1 cellular context compared by ENCODE assay signal in the genomic region with DNA sequence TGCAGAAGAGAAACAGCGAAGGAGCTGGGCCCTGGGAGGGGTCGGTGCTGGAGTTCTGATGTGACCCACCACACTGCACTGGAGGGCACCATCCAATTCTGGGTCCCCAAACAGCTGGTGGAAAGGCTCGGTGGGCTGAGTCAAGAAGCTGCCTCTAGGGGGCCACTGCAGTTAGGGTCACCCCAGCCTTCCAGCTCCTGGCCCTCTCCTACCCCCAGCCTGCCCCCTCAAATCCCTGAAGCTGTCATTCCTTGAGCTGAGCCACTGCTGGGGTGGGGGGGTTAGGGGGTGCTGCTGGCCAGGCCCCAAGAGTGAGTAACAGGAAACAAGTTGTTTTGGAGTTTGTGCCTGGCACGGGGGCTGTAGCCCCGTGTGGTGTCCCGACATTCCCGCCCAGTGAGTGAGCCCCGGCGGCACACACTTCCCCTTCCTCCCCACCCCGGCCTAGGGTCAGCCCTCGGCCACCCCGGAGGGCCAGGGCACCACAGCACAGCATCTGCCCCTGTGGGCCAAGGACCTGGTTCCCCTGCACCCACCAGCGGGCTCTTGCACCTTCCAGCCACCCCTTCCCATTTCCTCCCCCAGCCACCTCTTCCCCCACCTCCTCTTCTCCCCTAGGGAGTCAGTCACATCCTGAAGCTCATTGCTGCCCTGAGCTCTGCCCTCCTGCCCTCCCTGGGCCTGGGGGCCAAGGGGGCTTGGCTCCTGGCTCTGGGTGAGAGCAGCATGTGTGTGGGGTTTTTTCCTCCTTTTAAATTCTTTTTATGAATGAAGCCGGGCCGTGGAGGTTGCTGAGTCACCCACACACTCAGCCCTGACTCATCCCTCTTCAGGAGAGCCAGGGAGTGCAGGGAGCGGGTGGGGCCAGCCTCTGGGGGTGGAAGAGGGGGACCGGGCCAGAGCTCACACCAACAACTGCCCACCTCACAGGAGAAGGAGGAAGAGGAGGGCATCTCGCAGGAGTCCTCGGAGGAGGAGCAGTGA.
TF ChIP-seq lines count a peak whose summit lies in the region.

No MANE protein-coding gene starts in this region.

TF ChIP-seq in K562, 482 proteins besides CTCF, POLR2A, EP300 and RAD21 (continued from another document and continues in another):
- TF ChIP-seq, protein P1, sequence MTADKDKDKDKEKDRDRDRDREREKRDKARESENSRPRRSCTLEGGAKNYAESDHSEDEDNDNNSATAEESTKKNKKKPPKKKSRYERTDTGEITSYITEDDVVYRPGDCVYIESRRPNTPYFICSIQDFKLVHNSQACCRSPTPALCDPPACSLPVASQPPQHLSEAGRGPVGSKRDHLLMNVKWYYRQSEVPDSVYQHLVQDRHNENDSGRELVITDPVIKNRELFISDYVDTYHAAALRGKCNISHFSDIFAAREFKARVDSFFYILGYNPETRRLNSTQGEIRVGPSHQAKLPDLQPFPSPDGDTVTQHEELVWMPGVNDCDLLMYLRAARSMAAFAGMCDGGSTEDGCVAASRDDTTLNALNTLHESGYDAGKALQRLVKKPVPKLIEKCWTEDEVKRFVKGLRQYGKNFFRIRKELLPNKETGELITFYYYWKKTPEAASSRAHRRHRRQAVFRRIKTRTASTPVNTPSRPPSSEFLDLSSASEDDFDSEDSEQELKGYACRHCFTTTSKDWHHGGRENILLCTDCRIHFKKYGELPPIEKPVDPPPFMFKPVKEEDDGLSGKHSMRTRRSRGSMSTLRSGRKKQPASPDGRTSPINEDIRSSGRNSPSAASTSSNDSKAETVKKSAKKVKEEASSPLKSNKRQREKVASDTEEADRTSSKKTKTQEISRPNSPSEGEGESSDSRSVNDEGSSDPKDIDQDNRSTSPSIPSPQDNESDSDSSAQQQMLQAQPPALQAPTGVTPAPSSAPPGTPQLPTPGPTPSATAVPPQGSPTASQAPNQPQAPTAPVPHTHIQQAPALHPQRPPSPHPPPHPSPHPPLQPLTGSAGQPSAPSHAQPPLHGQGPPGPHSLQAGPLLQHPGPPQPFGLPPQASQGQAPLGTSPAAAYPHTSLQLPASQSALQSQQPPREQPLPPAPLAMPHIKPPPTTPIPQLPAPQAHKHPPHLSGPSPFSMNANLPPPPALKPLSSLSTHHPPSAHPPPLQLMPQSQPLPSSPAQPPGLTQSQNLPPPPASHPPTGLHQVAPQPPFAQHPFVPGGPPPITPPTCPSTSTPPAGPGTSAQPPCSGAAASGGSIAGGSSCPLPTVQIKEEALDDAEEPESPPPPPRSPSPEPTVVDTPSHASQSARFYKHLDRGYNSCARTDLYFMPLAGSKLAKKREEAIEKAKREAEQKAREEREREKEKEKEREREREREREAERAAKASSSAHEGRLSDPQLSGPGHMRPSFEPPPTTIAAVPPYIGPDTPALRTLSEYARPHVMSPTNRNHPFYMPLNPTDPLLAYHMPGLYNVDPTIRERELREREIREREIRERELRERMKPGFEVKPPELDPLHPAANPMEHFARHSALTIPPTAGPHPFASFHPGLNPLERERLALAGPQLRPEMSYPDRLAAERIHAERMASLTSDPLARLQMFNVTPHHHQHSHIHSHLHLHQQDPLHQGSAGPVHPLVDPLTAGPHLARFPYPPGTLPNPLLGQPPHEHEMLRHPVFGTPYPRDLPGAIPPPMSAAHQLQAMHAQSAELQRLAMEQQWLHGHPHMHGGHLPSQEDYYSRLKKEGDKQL (CRISPR knock-in tag; IDR thresholded peaks at IDR 0.05; ENCODE audit: borderline replicate concordance), result no peak
- TF ChIP-seq SRSF3 (IDR thresholded peaks at IDR 0.05; ENCODE audit: insufficient read depth, low read length) (no peak), NFYB (IDR thresholded peaks at IDR 0.05; ENCODE audit: extremely low read depth, insufficient read length) (no peak), ZNF717 (CRISPR knock-in tag; IDR thresholded peaks at IDR 0.05) (no peak), PHF8 (IDR thresholded peaks at IDR 0.05; ENCODE audit: borderline replicate concordance, low read length) (no peak), MYC (IDR thresholded peaks at IDR 0.05; ENCODE audit: low read depth, low read length) (0 out of 2 replicates have a peak, but pooled peaks have one; percentile 24), MYC (CRISPR knock-in tag; IDR thresholded peaks at IDR 0.05; ENCODE audit: borderline replicate concordance, low read depth) (no peak; the same call in 1 of the 2 replicates), PRPF4 (IDR thresholded peaks at IDR 0.05; ENCODE audit: insufficient read depth, low read depth, low read length, poor library complexity, severe bottlenecking) (no peak), BCOR (IDR thresholded peaks at IDR 0.05) (no peak), CAMTA2 (CRISPR knock-in tag; conservative IDR thresholded peaks at IDR 0.05) (no peak), CREM (IDR thresholded peaks at IDR 0.05; ENCODE audit: low read depth) (peak; percentile 55; the same call in 1 of the 2 replicates), ARID1B (IDR thresholded peaks at IDR 0.05) (peak; percentile 91), PPARD (CRISPR knock-in tag; IDR thresholded peaks at IDR 0.05) (no peak), SPI1 (IDR thresholded peaks at IDR 0.05; ENCODE audit: borderline replicate concordance, low read depth, low read length) (peak; percentile 40; the same call in 1 of the 2 replicates), GTF2A2 (tag; IDR thresholded peaks at IDR 0.05) (no peak), SNIP1 (IDR thresholded peaks at IDR 0.05; ENCODE audit: low read depth) (no peak), ZNF436 (CRISPR knock-in tag; IDR thresholded peaks at IDR 0.05) (no peak), ATF1 (CRISPR knock-in tag; IDR thresholded peaks at IDR 0.05) (no peak), ATF1 (tag; IDR thresholded peaks at IDR 0.05) (no peak), RBM34 (IDR thresholded peaks at IDR 0.05; ENCODE audit: borderline replicate concordance, insufficient read depth, low read length) (no peak), CHD1 (IDR thresholded peaks at IDR 0.05; ENCODE audit: low read length) (no peak), ZNF699 (CRISPR knock-in tag; IDR thresholded peaks at IDR 0.05; ENCODE audit: insufficient replicate concordance) (no peak), KAT2B (IDR thresholded peaks at IDR 0.05; ENCODE audit: low read depth, low read length) (no peak), SNRNP70 (optimal IDR thresholded peaks at IDR 0.05; ENCODE audit: low read depth, low read length) (no peak), SMARCA5 (IDR thresholded peaks at IDR 0.05) (no peak), POLR2B (IDR thresholded peaks at IDR 0.05; ENCODE audit: low read depth, partially characterized antibody) (peak; percentile 52), CEBPG (CRISPR knock-in tag; IDR thresholded peaks at IDR 0.05) (0 out of 2 replicates have a peak, but pooled peaks have one; percentile 29), CEBPG (tag; conservative IDR thresholded peaks at IDR 0.05 in 1 of 2, IDR thresholded peaks at IDR 0.05 in 1 of 2) (no peak), SMARCB1 (IDR thresholded peaks at IDR 0.05; ENCODE audit: insufficient read length, low read depth) (no peak), ZBTB1 (CRISPR knock-in tag; IDR thresholded peaks at IDR 0.05; ENCODE audit: borderline replicate concordance, low read depth) (no peak; the same call in 1 of the 2 replicates)
- TF ChIP-seq, protein P2, sequence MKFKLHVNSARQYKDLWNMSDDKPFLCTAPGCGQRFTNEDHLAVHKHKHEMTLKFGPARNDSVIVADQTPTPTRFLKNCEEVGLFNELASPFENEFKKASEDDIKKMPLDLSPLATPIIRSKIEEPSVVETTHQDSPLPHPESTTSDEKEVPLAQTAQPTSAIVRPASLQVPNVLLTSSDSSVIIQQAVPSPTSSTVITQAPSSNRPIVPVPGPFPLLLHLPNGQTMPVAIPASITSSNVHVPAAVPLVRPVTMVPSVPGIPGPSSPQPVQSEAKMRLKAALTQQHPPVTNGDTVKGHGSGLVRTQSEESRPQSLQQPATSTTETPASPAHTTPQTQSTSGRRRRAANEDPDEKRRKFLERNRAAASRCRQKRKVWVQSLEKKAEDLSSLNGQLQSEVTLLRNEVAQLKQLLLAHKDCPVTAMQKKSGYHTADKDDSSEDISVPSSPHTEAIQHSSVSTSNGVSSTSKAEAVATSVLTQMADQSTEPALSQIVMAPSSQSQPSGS (CRISPR knock-in tag; IDR thresholded peaks at IDR 0.05), result no peak
- TF ChIP-seq, protein P3, sequence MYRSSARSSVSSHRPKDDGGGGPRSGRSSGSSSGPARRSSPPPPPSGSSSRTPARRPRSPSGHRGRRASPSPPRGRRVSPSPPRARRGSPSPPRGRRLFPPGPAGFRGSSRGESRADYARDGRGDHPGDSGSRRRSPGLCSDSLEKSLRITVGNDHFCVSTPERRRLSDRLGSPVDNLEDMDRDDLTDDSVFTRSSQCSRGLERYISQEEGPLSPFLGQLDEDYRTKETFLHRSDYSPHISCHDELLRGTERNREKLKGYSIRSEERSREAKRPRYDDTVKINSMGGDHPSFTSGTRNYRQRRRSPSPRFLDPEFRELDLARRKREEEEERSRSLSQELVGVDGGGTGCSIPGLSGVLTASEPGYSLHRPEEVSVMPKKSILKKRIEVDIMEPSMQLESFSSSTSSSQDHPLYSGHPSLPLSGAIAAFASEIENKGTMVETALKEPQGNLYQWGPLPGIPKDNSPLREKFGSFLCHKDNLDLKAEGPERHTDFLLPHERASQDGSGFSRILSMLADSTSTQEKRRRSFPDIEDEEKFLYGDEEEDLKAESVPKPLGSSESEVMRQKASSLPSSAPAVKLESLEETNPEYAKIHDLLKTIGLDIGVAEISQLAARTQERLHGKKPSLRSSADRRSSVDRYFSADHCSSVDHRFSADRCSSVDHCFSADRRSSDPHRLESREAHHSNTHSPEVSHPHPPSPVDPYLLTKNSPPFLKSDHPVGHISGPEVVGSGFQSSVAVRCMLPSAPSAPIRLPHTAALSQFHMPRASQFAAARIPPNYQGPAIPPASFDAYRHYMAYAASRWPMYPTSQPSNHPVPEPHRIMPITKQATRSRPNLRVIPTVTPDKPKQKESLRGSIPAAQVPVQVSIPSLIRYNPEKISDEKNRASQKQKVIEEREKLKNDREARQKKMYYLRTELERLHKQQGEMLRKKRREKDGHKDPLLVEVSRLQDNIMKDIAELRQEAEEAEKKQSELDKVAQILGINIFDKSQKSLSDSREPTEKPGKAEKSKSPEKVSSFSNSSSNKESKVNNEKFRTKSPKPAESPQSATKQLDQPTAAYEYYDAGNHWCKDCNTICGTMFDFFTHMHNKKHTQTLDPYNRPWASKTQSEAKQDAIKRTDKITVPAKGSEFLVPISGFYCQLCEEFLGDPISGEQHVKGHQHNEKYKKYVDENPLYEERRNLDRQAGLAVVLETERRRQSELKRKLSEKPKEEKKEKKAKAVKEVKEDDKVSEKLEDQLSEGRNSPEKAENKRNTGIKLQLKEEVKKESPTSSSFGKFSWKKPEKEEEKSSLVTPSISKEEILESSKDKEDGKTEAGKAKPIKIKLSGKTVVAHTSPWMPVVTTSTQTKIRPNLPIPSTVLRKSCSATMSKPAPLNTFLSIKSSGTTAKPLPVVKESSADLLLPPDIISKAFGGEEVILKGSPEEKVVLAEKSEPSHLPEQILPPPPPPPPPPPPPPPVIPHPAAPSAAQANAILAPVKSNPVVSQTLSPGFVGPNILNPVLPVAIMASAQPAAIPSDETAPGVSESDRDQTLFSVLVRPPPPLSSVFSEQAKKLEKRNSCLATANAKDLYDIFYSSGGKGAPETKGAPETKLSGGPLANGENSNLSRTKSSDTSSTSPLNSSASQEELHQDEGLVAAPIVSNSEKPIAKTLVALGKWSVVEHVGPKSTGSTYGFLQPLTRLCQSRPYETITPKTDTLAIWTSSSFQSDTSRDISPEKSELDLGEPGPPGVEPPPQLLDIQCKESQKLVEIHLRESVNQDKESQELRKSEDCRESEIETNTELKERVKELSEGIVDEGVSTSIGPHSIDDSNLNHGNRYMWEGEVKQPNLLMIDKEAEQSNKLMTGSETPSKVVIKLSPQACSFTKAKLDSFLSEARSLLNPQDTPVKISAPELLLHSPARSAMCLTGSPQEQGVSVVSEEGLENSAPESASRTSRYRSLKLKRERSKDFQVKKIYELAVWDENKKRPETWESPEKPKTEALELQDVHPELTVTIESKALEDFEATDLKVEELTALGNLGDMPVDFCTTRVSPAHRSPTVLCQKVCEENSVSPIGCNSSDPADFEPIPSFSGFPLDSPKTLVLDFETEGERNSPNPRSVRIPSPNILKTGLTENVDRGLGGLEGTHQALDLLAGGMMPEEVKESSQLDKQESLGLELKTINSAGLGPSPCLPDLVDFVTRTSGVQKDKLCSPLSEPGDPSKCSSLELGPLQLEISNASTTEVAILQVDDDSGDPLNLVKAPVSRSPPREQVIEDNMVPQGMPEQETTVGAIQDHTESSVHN (IDR thresholded peaks at IDR 0.05; ENCODE audit: borderline replicate concordance in 1 of 2, low read depth in 1 of 2), result no peak
- TF ChIP-seq, protein P4, sequence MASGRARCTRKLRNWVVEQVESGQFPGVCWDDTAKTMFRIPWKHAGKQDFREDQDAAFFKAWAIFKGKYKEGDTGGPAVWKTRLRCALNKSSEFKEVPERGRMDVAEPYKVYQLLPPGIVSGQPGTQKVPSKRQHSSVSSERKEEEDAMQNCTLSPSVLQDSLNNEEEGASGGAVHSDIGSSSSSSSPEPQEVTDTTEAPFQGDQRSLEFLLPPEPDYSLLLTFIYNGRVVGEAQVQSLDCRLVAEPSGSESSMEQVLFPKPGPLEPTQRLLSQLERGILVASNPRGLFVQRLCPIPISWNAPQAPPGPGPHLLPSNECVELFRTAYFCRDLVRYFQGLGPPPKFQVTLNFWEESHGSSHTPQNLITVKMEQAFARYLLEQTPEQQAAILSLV (tag; IDR thresholded peaks at IDR 0.05), result no peak
- TF ChIP-seq, protein P5, sequence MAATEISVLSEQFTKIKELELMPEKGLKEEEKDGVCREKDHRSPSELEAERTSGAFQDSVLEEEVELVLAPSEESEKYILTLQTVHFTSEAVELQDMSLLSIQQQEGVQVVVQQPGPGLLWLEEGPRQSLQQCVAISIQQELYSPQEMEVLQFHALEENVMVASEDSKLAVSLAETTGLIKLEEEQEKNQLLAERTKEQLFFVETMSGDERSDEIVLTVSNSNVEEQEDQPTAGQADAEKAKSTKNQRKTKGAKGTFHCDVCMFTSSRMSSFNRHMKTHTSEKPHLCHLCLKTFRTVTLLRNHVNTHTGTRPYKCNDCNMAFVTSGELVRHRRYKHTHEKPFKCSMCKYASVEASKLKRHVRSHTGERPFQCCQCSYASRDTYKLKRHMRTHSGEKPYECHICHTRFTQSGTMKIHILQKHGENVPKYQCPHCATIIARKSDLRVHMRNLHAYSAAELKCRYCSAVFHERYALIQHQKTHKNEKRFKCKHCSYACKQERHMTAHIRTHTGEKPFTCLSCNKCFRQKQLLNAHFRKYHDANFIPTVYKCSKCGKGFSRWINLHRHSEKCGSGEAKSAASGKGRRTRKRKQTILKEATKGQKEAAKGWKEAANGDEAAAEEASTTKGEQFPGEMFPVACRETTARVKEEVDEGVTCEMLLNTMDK (IDR thresholded peaks at IDR 0.05; ENCODE audit: borderline replicate concordance, insufficient read depth, low read depth, low read length, poor library complexity, severe bottlenecking), result peak; percentile 52
- TF ChIP-seq, protein P6, sequence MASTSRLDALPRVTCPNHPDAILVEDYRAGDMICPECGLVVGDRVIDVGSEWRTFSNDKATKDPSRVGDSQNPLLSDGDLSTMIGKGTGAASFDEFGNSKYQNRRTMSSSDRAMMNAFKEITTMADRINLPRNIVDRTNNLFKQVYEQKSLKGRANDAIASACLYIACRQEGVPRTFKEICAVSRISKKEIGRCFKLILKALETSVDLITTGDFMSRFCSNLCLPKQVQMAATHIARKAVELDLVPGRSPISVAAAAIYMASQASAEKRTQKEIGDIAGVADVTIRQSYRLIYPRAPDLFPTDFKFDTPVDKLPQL (IDR thresholded peaks at IDR 0.05; ENCODE audit: extremely low read depth, insufficient read length), result no peak
